Comparison of ENCODE assay signal across 21 cellular contexts in the genomic region with DNA sequence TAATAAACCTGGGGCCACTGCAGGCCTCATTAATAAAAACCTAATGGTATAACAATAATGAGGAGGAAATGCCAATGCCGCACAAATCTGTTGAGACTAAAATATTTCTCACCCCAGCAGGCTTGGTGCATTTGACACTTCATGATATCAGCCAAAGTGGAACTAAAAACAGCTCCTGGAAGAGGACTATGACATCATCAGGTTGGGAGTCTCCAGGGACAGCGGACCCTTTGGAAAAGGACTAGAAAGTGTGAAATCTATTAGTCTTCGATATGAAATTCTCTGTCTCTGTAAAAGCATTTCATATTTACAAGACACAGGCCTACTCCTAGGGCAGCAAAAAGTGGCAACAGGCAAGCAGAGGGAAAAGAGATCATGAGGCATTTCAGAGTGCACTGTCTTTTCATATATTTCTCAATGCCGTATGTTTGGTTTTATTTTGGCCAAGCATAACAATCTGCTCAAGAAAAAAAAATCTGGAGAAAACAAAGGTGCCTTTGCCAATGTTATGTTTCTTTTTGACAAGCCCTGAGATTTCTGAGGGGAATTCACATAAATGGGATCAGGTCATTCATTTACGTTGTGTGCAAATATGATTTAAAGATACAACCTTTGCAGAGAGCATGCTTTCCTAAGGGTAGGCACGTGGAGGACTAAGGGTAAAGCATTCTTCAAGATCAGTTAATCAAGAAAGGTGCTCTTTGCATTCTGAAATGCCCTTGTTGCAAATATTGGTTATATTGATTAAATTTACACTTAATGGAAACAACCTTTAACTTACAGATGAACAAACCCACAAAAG.
"Had no signal": no experiment of that assay in that cellular context is flagged by ENCODE, and none has a peak within 500 bp of the region (broad histone marks: within the 10 kb centered on the region; RNA-seq: fewer than 3 reads in every experiment).

No MANE protein-coding gene starts in this region.

- DNase-seq: KBM-7, MV-4-11, NCI-H1048, NCI-H1105, NCI-H1417, NCI-H1436 treated with DMSO at 0.1 percent for 48 hours, NCI-H1694, NCI-H187 treated with DMSO at 0.1 percent for 48 hours, NCI-H2029 treated with DMSO at 0.1 percent for 48 hours, NCI-H2227 treated with DMSO at 0.1 percent for 48 hours, NCI-H524, NCI-H526 treated with DMSO at 0.1 percent for 48 hours, NCI-H748 treated with DMSO at 0.1 percent for 48 hours, Right ventricle myocardium superior, RPMI8226, SIG-M5 had no signal

- H3K36me3 ChIP-seq: SJSA1 had no signal

- FAIRE-seq: HTR-8/SVneo, RCC 7860 had no signal

- H3K4me3 ChIP-seq: SJSA1, SK-N-MC had no signal

- H3K27me3 ChIP-seq: SJSA1 had no signal

- H3K27ac ChIP-seq: HL-60, SJSA1, SK-N-MC had no signal

- H3K4me1 ChIP-seq: SJSA1 had no signal

- H3K9me3 ChIP-seq: SJSA1 had no signal
